8 cellular contexts compared by ENCODE assay signal in the genomic region with DNA sequence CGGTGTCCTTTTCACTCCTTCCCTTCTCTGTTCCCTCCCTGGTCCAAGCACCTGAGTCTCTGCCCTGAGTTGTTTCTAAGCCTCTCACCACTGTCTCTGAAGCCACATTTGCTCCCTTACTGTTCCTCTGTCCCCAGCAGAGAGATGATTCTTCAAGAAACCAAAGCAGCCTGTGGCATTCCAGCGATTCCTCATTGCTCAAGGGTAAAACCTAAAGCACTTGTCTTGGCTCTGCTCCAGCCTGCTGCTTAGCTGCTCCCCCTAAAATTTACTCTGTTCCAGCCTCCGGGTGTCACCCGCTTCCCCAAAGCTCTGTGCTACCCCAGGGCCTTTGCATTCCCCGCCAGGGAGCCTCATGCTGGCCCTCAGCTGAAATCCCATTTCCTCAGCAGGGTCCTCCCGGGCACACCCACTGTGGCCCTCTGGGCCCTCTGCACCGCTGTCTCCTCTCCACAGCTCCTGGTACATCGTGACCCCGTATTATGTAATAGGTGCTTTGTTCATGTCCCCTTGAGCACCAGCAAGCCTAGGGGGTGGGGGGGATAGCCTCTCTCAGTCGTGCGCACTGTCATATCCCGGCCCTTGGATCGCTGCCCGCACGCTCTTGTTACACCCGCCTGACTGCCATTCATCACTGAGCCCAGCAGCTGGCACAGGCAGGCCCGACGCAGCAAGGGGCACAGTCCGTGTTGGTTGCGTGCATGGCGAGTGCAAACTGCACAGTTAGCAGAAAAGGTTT.
DNase-seq lines count a peak whose midpoint lies in the region; ATAC-seq and TF ChIP-seq lines count a peak whose summit lies in the region.
"Had no signal": no experiment of that assay in that cellular context is flagged by ENCODE, and none has a peak within 500 bp of the region (broad histone marks: within the 10 kb centered on the region; RNA-seq: fewer than 3 reads in every experiment).

No MANE protein-coding gene starts in this region.

- H3K36me3 ChIP-seq in BLaER1 treated with 17β-estradiol and CSF1 and Interleukin-3, amounts not matched to agents 10 nM and 100 nM: peaks cover 9 to 28% (median 14%) of the 10 kb centered on the region in 11 experiments; a peak in 18 of 22 replicates

- peaks cover 28 to 68% (median 57%) of the 10 kb centered on the region in 11 experiments; a peak in 20 of 22 replicates for H4K20me1 ChIP-seq in BLaER1 treated with 17β-estradiol and CSF1 and Interleukin-3, amounts not matched to agents 10 nM and 100 nM

- peak overlapping the region; percentile 72 to 98 (median 93) for H3K4me2 ChIP-seq in BLaER1 treated with 17β-estradiol and CSF1 and Interleukin-3, amounts not matched to agents 10 nM and 100 nM

- H3K4me1 ChIP-seq in BLaER1 treated with 17β-estradiol and CSF1 and Interleukin-3, amounts not matched to agents 10 nM and 100 nM: peaks cover 53 to 93% (median 78%) of the 10 kb centered on the region in 10 experiments

- POLR2A ChIA-PET in HEK293T (lab: Yijun Ruan, JAX): no interaction called here

- CTCF ChIA-PET in HEK293T (lab: Yijun Ruan, JAX): no interaction called here

- peak overlapping the region in 9 of 11 experiments; percentile 9 to 70 (median 54); a peak in 15 of 22 replicates for H3K9ac ChIP-seq in BLaER1 treated with 17β-estradiol and CSF1 and Interleukin-3, amounts not matched to agents 10 nM and 100 nM

- ATAC-seq in HG02884 (IDR thresholded peaks at IDR 0.05; ENCODE audit: unreplicated experiment): no peak

- DNase-seq in NCI-H446 treated with DMSO at 0.1 percent for 48 hours (lab: John Stamatoyannopoulos, UW) (peak; percentile 64), inferior parietal cortex (ENCODE audit: extremely low spot score) (peak; percentile 80), HK-2 (ENCODE audit: unreplicated experiment) (no peak), HEK293T (ENCODE audit: extremely low spot score) (no peak)
- DNase-seq: CD4-positive, alpha-beta memory T cell; foreskin melanocyte had no signal

- no peaks in the 10 kb centered on the region for H3K9me3 ChIP-seq in BLaER1 treated with 17β-estradiol and CSF1 and Interleukin-3, amounts not matched to agents 10 nM and 100 nM (replicated peaks in 1 of 11)

- H3K4me3 ChIP-seq in BLaER1 treated with 17β-estradiol and CSF1 and Interleukin-3, amounts not matched to agents 10 nM and 100 nM: peak overlapping the region in 9 of 10 experiments; percentile 13 to 51 (median 28); a peak in 7 of 20 replicates

- H3K27me3 ChIP-seq in BLaER1 treated with 17β-estradiol and CSF1 and Interleukin-3, amounts not matched to agents 10 nM and 100 nM: no peaks in the 10 kb centered on the region

- H3K27ac ChIP-seq in BLaER1 treated with 17β-estradiol and CSF1 and Interleukin-3, amounts not matched to agents 10 nM and 100 nM: peak overlapping the region in 8 of 11 experiments; percentile 2 to 73 (median 48); a peak in 13 of 22 replicates

TF ChIP-seq in HEK293T, 16 proteins besides CTCF, POLR2A, EP300 and RAD21:
- TF ChIP-seq L3MBTL2 (conservative IDR thresholded peaks at IDR 0.05) (no peak), FOXA1 (IDR thresholded peaks at IDR 0.05) (no peak), ARNT (IDR thresholded peaks at IDR 0.05) (no peak), ELF4 (IDR thresholded peaks at IDR 0.05) (no peak), CTBP1 (IDR thresholded peaks at IDR 0.05; ENCODE audit: borderline replicate concordance) (no peak), ZNF384 (IDR thresholded peaks at IDR 0.05) (no peak), FOXM1 (IDR thresholded peaks at IDR 0.05; ENCODE audit: borderline replicate concordance) (no peak), SP1 (IDR thresholded peaks at IDR 0.05) (no peak), HDGF (IDR thresholded peaks at IDR 0.05; ENCODE audit: borderline replicate concordance) (no peak), BHLHE40 (IDR thresholded peaks at IDR 0.05; ENCODE audit: borderline replicate concordance) (no peak), TARDBP (IDR thresholded peaks at IDR 0.05) (no peak), SUZ12 (IDR thresholded peaks at IDR 0.05) (no peak), NFRKB (IDR thresholded peaks at IDR 0.05) (no peak)
TF ChIP-seq in HEK293T: peak in this region for 0.

Comparison
In these comparisons a context has a peak if more than half of its experiments do, and no peak if none do; other contexts are left out.
1. DNase-seq: peak in NCI-H446 treated with DMSO at 0.1 percent for 48 hours (single experiment) and inferior parietal cortex (single experiment); none in HK-2 (single experiment) and HEK293T (single experiment).